ENCODE assay signal across 10 cellular contexts in genomic region chr16:3019594-3020246, GRCh38. TPM values are rescaled to one million over a fixed set of nuclear protein-coding genes. Genes with fewer than 3 reads are reported as not detected.
DNase-seq lines count a peak whose midpoint lies in the region; ATAC-seq and TF ChIP-seq lines count a peak whose summit lies in the region.
"Had no signal": no experiment of that assay in that cellular context is flagged by ENCODE, and none has a peak within 500 bp of the region (broad histone marks: within the 10 kb centered on the region; RNA-seq: fewer than 3 reads in every experiment).

No MANE protein-coding gene starts in this region.

- peak overlapping the region; percentile 74 for H3K4me3 ChIP-seq in cardiac muscle cell
- H3K4me3 ChIP-seq in astrocyte of the cerebellum (ENCODE audit: low read depth, low read length) = peak overlapping the region; percentile 93
- H3K4me3 ChIP-seq in lung = peak overlapping the region; percentile 25
- peak overlapping the region; percentile 68 for H3K4me3 ChIP-seq in upper lobe of right lung

- DNase-seq in cardiac muscle cell (ENCODE audit: low read depth in 1 of 2, low spot score in 1 of 2) (no peak), Right ventricle myocardium superior (no peak), astrocyte of the cerebellum (ENCODE audit: low read depth) (no peak), lung (ENCODE audit: low spot score) (no peak), upper lobe of right lung (no peak), SW 1271 (lab: John Stamatoyannopoulos, UW) (no peak), DMS79 treated with DMSO at 0.1 percent for 48 hours (lab: John Stamatoyannopoulos, UW) (no peak), HuH-7.5 (ENCODE audit: low spot score) (no peak)

- H3K4me1 ChIP-seq in cardiac muscle cell (ENCODE audit: low read depth) (peaks cover 22% of the 10 kb centered on the region), lung (ENCODE audit: control insufficient read depth in 2 of 2, insufficient read depth in 2 of 2, low read length in 2 of 2) (peaks cover 0 to 26% of the 10 kb centered on the region in 2 donors), upper lobe of right lung (peaks cover 45% of the 10 kb centered on the region)

- no peak for TF ChIP-seq CTCF in cardiac muscle cell (IDR thresholded peaks at IDR 0.05; ENCODE audit: low read depth, low read length)
- TF ChIP-seq CTCF in astrocyte of the cerebellum (IDR thresholded peaks at IDR 0.05; ENCODE audit: low read depth, low read length, missing control alignments) = no peak
- TF ChIP-seq CTCF in lung (IDR thresholded peaks at IDR 0.05; ENCODE audit: control extremely low read depth, extremely low read depth) = no peak
- no peak for TF ChIP-seq CTCF in upper lobe of right lung (IDR thresholded peaks at IDR 0.05)

- 30% methylated on average over 40 of the region's 40 CpGs for WGBS in lung, 2 donors

- ATAC-seq in Right ventricle myocardium superior (ENCODE audit: poor library complexity) (no peak), lung (ENCODE audit: insufficient read depth, low FRiP score) (no peak), upper lobe of right lung (no peak)

- intact Hi-C loops in Right ventricle myocardium superior (cut with DNase I) (no loop called here), upper lobe of right lung (cut with DNase I) (no loop called here)

- H3K27me3 ChIP-seq in cardiac muscle cell (no peaks in the 10 kb centered on the region), lung (ENCODE audit: control insufficient read depth, insufficient read depth) (no peaks in the 10 kb centered on the region), upper lobe of right lung (peaks cover 12% of the 10 kb centered on the region)

- in situ Hi-C loops in astrocyte of the cerebellum (cut with HindIII; ENCODE audit: low sequenced_read_pairs) = no loop called here

- no peaks in the 10 kb centered on the region for H3K36me3 ChIP-seq in cardiac muscle cell
- peaks cover 0 to 3% of the 10 kb centered on the region in 2 donors for H3K36me3 ChIP-seq in lung (ENCODE audit: control insufficient read depth in 2 of 2, insufficient read depth in 2 of 2, low read length in 2 of 2)
- H3K36me3 ChIP-seq in upper lobe of right lung = no peaks in the 10 kb centered on the region

- H3K9me3 ChIP-seq in cardiac muscle cell (ENCODE audit: low read depth) = no peaks in the 10 kb centered on the region
- no peaks in the 10 kb centered on the region for H3K9me3 ChIP-seq in lung (ENCODE audit: control insufficient read depth in 2 of 2, insufficient read depth in 1 of 2, low read length in 1 of 2)
- no peaks in the 10 kb centered on the region for H3K9me3 ChIP-seq in upper lobe of right lung

- H3K27ac ChIP-seq in cardiac muscle cell (peak overlapping the region; percentile 97), lung (ENCODE audit: low read depth in 1 of 2, low read length in 1 of 2) (peak overlapping the region in 1 of 2 donors; percentile 99), upper lobe of right lung (no peak overlapping the region)

RNA-seq across cellular contexts. Expression of gene TNFRSF12A, which starts 0.4 kb away (rescaled TPM):
- 115 and 122 TPM in 2 replicates for total RNA-seq in cardiac muscle cell
- polyA plus RNA-seq in cardiac muscle cell = 106 and 142 TPM in 2 replicates
- total RNA-seq in Right ventricle myocardium superior = 29.4 TPM
- 100 to 1,000 TPM in 1 of 2 donors, 10 to 100 TPM in 1; 19.1 to 107 TPM for total RNA-seq in lung
- 100 to 1,000 TPM; 132 to 192 TPM for polyA plus RNA-seq in lung
- total RNA-seq in upper lobe of right lung = 74.9 TPM

RNA-seq across cellular contexts. Expression of gene CLDN6, which starts 1.7 kb away (rescaled TPM):
- total RNA-seq in cardiac muscle cell (148 and 210 TPM in 2 replicates), Right ventricle myocardium superior (not detected), lung (1 to 10 TPM in 1 of 2 donors, under 1 TPM in 1; 0.92 to 7.1 TPM), upper lobe of right lung (not detected)
- polyA plus RNA-seq in cardiac muscle cell (244 and 344 TPM in 2 replicates), lung (under 1 TPM in 1 of 2 donors, not detected in 1; 0.10 TPM)
- total RNA-seq: aorta had no signal
- polyA plus RNA-seq: aorta had no signal

RNA-seq across cellular contexts. Expression of gene HCFC1R1, which starts 4.0 kb away (rescaled TPM):
- total RNA-seq in cardiac muscle cell (48.3 and 50.8 TPM in 2 replicates), Right ventricle myocardium superior (53.5 TPM), lung (10 to 100 TPM; 10.9 to 51.1 TPM), upper lobe of right lung (55.7 TPM)
- polyA plus RNA-seq in cardiac muscle cell (109 and 140 TPM in 2 replicates), lung (100 to 1,000 TPM in 1 of 2 donors, 10 to 100 TPM in 1; 40.4 to 138 TPM)

RNA-seq across cellular contexts. Expression of gene THOC6, which starts 4.1 kb away (rescaled TPM):
- total RNA-seq in cardiac muscle cell (34.8 and 36.9 TPM in 2 replicates), Right ventricle myocardium superior (11.0 TPM), lung (10 to 100 TPM; 12.7 to 39.9 TPM), upper lobe of right lung (31.4 TPM)
- polyA plus RNA-seq in cardiac muscle cell (61.3 and 65.7 TPM in 2 replicates), lung (10 to 100 TPM; 40.0 to 58.3 TPM)

RNA-seq across cellular contexts. Expression of gene CLDN9, which starts 7.0 kb away (rescaled TPM):
- 3.2 and 6.3 TPM in 2 replicates for total RNA-seq in cardiac muscle cell
- 8.4 and 8.5 TPM in 2 replicates for polyA plus RNA-seq in cardiac muscle cell
- total RNA-seq in Right ventricle myocardium superior = 0.73 TPM
- 1 to 10 TPM; 1.5 to 5.3 TPM for total RNA-seq in lung
- under 1 TPM; 0.91 to 0.98 TPM for polyA plus RNA-seq in lung
- total RNA-seq in upper lobe of right lung = 0.75 TPM
- total RNA-seq: M059J had no signal

Comparison
In these comparisons a context has a peak if more than half of its experiments do, and no peak if none do; other contexts are left out.
1. RNA of gene CLDN6, which starts 1.7 kb away (total RNA-seq): 148 to 210 TPM in cardiac muscle cell; 0.92 to 7.1 TPM in lung, not detected in upper lobe of right lung (single experiment) and not detected in Right ventricle myocardium superior (single experiment); every median in the first group is over 10 times any median in the second.
2. H3K4me3 ChIP-seq: peak in every context shown above with its lines; median percentile 93 in astrocyte of the cerebellum; 74 in cardiac muscle cell; 68 in upper lobe of right lung; 25 in lung.